ENCODE assay signal across 17 cellular contexts in the genomic region with DNA sequence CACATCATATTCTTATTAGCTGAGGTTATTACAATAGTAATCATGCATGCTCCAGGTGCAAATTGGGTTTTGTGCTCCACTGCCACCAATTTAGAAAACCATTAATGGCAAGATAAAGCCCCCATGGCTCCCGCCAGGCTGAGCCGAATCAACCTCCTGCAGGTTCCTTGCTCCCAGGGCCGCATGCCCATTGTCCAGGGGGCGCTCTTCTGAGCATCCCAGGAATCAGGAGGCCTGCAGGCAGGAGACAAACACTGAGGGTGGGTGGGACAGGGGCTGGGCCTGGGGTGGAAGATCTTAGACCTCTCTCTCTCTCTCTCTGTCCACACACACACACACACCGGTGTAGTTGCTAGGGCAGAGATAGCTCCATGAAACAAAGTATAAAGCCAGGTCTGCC.
"Had no signal": no experiment of that assay in that cellular context is flagged by ENCODE, and none has a peak within 500 bp of the region (broad histone marks: within the 10 kb centered on the region; RNA-seq: fewer than 3 reads in every experiment).

No MANE protein-coding gene starts in this region.

- DNase-seq: activated CD4-positive, alpha-beta T cell treated with anti-CD3 and anti-CD28 coated beads, Interleukin-2, amount 10 ng/mL, durations not matched to agents 24 days and 14 days; activated CD8-positive, alpha-beta memory T cell treated with anti-CD3 and anti-CD28 coated beads, Interleukin-2, amount 10 ng/mL, durations not matched to agents 7 days and 5 days; activated CD8-positive, alpha-beta T cell treated with anti-CD3 and anti-CD28 coated beads for 36 hours; activated effector memory CD4-positive, alpha-beta T cell treated with anti-CD3 and anti-CD28 coated beads, Interleukin-2, amount 50 U/mL, for 16 hours; activated naive CD4-positive, alpha-beta T cell treated with anti-CD3 and anti-CD28 coated beads, Interleukin-2, amount 10 ng/mL, durations not matched to agents 7 days and 5 days; activated T-cell treated with anti-CD3 and anti-CD28 coated beads for 4 hours; amygdala; cortex of kidney; foreskin keratinocyte; ovary; stimulated activated CD4-positive, alpha-beta T cell treated with anti-CD3 and anti-CD28 coated beads, Interleukin-4, amount 100 ng/mL, for 24 hours; stimulated activated naive CD8-positive, alpha-beta T cell treated with anti-CD3 and anti-CD28 coated beads, Interleukin-15, Interleukin-2, amounts not matched to agents 100 U/mL and 50 U/mL, for 24 hours; T-helper 17 cell; upper lobe of left lung had no signal

- H3K4me1 ChIP-seq: foreskin keratinocyte, prostate gland, upper lobe of left lung had no signal

- ATAC-seq: activated CD8-positive, alpha-beta memory T cell treated with anti-CD3 and anti-CD28 coated beads, Interleukin-2, amount 10 ng/mL, durations not matched to agents 7 days and 5 days; activated CD8-positive, alpha-beta T cell treated with anti-CD3 and anti-CD28 coated beads for 36 hours; foreskin keratinocyte; natural killer cell treated with Interleukin-12 subunit alpha and Interleukin-12 subunit beta and Interleukin-15 and Interleukin-18, amount 100 ng/mL, for 72 hours; stimulated activated naive CD8-positive, alpha-beta T cell treated with anti-CD3 and anti-CD28 coated beads, Interleukin-15, Interleukin-2, amounts not matched to agents 100 U/mL and 50 U/mL, for 24 hours; T-helper 17 cell had no signal

- H3K36me3 ChIP-seq: neutrophil, ovary, prostate gland, upper lobe of left lung had no signal

- H3K9me3 ChIP-seq: neutrophil, ovary, prostate gland, upper lobe of left lung had no signal

- H3K27ac ChIP-seq: foreskin keratinocyte, neutrophil, ovary, prostate gland, upper lobe of left lung had no signal

- H3K4me3 ChIP-seq: ovary, prostate gland, upper lobe of left lung had no signal

- H3K27me3 ChIP-seq: foreskin keratinocyte, ovary, upper lobe of left lung had no signal
